In genomic region chr7:117041007-117041406, GRCh38 we compare ENCODE assay signal across 9 cellular contexts.
A peak's percentile ranks its signal among the peaks of the same experiment; 100 is the strongest.
DNase-seq lines count a peak whose midpoint lies in the region; ATAC-seq and TF ChIP-seq lines count a peak whose summit lies in the region.
"Had no signal": no experiment of that assay in that cellular context is flagged by ENCODE, and none has a peak within 500 bp of the region (broad histone marks: within the 10 kb centered on the region; RNA-seq: fewer than 3 reads in every experiment).

No MANE protein-coding gene starts in this region.

- 86 to 98% (median 88%) methylated on average over 2 of the region's 2 CpGs for WGBS in stomach, 5 donors

- no peaks in the 10 kb centered on the region for H3K36me3 ChIP-seq in stomach

- no peaks in the 10 kb centered on the region for H3K27me3 ChIP-seq in stomach

- H3K4me1 ChIP-seq in stomach: peaks cover 0 to 24% (median 13%) of the 10 kb centered on the region in 4 donors

- H3K9me3 ChIP-seq in stomach: no peaks in the 10 kb centered on the region

- H3K36me3 Mint-ChIP-seq in naive thymus-derived CD8-positive, alpha-beta T cell: no peaks in the 10 kb centered on the region

- DNase-seq in GM13977 (ENCODE audit: low spot score) (peak; percentile 33), epidermal melanocyte (ENCODE audit: insufficient read length, low spot score) (peak; percentile 22), stomach (no peak), OCI-M1 (lab: John Stamatoyannopoulos, UW) (no peak), iPS-NIHi11 (ENCODE audit: low spot score) (no peak)
- DNase-seq in naive thymus-derived CD8-positive, alpha-beta T cell: no peak
- DNase-seq: NCI-H1092 had no signal

- intact Hi-C loops in stomach (cut with DNase I; ENCODE audit: low total_unique reads): no loop called here

- no peak for TF ChIP-seq CTCF in GM13977 (IDR thresholded peaks at IDR 0.05; ENCODE audit: extremely low read depth, insufficient read depth, missing control alignments)
- TF ChIP-seq CTCF in stomach (IDR thresholded peaks at IDR 0.05): no peak

- H3K27ac Mint-ChIP-seq in naive thymus-derived CD8-positive, alpha-beta T cell: no peak overlapping the region

- H3K27me3 Mint-ChIP-seq in naive thymus-derived CD8-positive, alpha-beta T cell: no peaks in the 10 kb centered on the region

- no peak overlapping the region for H3K4me3 Mint-ChIP-seq in naive thymus-derived CD8-positive, alpha-beta T cell

- POLR2A ChIA-PET in naive thymus-derived CD8-positive, alpha-beta T cell (lab: Charles Lee): no interaction called here

- peaks cover 0 to 3% (median 0%) of the 10 kb centered on the region in 9 donors for H3K9me3 Mint-ChIP-seq in naive thymus-derived CD8-positive, alpha-beta T cell

- H3K4me3 ChIP-seq in stomach: no peak overlapping the region

- no peak overlapping the region for H3K27ac ChIP-seq in stomach

- ATAC-seq in GM19455 (IDR thresholded peaks at IDR 0.05; ENCODE audit: unreplicated experiment) (peak; percentile 95), HG03064 (IDR thresholded peaks at IDR 0.05; ENCODE audit: low read depth, unreplicated experiment) (peak; percentile 72)
- ATAC-seq in naive thymus-derived CD8-positive, alpha-beta T cell: no peak

- no peak for TF ChIP-seq EP300 in stomach (IDR thresholded peaks at IDR 0.05)

- no peaks in the 10 kb centered on the region for H3K4me1 Mint-ChIP-seq in naive thymus-derived CD8-positive, alpha-beta T cell

- TF ChIP-seq POLR2A in stomach (IDR thresholded peaks at IDR 0.05): no peak

- in situ Hi-C loops in GM13977 (cut with MboI; ENCODE audit: low pct_unique_long_range_greater_than_20kb, low sequenced_read_pairs, unreplicated experiment): no loop called here

Comparison
In these comparisons a context has a peak if more than half of its experiments do, and no peak if none do; other contexts are left out.
1. DNase-seq: peak in GM13977 (single experiment) and epidermal melanocyte (single experiment); none in stomach (single experiment), naive thymus-derived CD8-positive, alpha-beta T cell (0 of 10), OCI-M1 (single experiment) and iPS-NIHi11 (single experiment).
2. ATAC-seq: peak in GM19455 (single experiment) and HG03064 (single experiment); none in naive thymus-derived CD8-positive, alpha-beta T cell (0 of 2).